In genomic region chr17:35728551-35728950, GRCh38 we compare ENCODE assay signal across 25 cellular contexts. TPM values are rescaled to one million over a fixed set of nuclear protein-coding genes. Genes with fewer than 3 reads are reported as not detected.
DNase-seq lines count a peak whose midpoint lies in the region; FAIRE-seq and TF ChIP-seq lines count a peak whose summit lies in the region.
"Had no signal": no experiment of that assay in that cellular context is flagged by ENCODE, and none has a peak within 500 bp of the region (broad histone marks: within the 10 kb centered on the region; RNA-seq: fewer than 3 reads in every experiment).

No MANE protein-coding gene starts in this region.

- peaks cover 2% of the 10 kb centered on the region for H3K27me3 Mint-ChIP-seq in astrocyte (ENCODE audit: low read depth, unreplicated experiment)
- H3K27me3 Mint-ChIP-seq in endodermal cell (ENCODE audit: insufficient read depth) = peaks cover 11% of the 10 kb centered on the region
- H3K27me3 Mint-ChIP-seq: CD4-positive, alpha-beta memory T cell had no signal

- no peak for FAIRE-seq in astrocyte (lab: Jason Lieb, UNC)
- FAIRE-seq: GM12891, GM18507, H54 had no signal

- H4K20me1 ChIP-seq in astrocyte (ENCODE audit: insufficient read depth, low read length) (peaks cover 36% of the 10 kb centered on the region), neural cell (ENCODE audit: insufficient read depth) (no peaks in the 10 kb centered on the region)

- no peak for TF ChIP-seq EP300 in neural cell (conservative IDR thresholded peaks at IDR 0.05; ENCODE audit: poor library complexity, severe bottlenecking)

- H3K27me3 ChIP-seq in astrocyte (ENCODE audit: insufficient read depth, low read length) = no peaks in the 10 kb centered on the region
- no peaks in the 10 kb centered on the region for H3K27me3 ChIP-seq in endodermal cell (ENCODE audit: control insufficient read depth, insufficient read depth, low read length, poor library complexity, severe bottlenecking)
- H3K27me3 ChIP-seq in neural cell (ENCODE audit: insufficient read depth, low read depth, low read length) = no peaks in the 10 kb centered on the region
- H3K27me3 ChIP-seq in ascending aorta = no peaks in the 10 kb centered on the region

- H3K4me2 ChIP-seq in astrocyte (ENCODE audit: low read length) (no peak overlapping the region), neural cell (ENCODE audit: low read length) (no peak overlapping the region)

- no peaks in the 10 kb centered on the region for H3F3A ChIP-seq in neural cell (ENCODE audit: insufficient read depth, low read length, poor library complexity, severe bottlenecking)

- H3K4me3 Mint-ChIP-seq in astrocyte (ENCODE audit: unreplicated experiment) (peak overlapping the region; percentile 34), endodermal cell (peak overlapping the region; percentile 29)
- H3K4me3 Mint-ChIP-seq: CD4-positive, alpha-beta memory T cell; HFFc6 had no signal

- H3K4me1 ChIP-seq in astrocyte (ENCODE audit: insufficient read depth, low read length) = peaks cover 32% of the 10 kb centered on the region
- H3K4me1 ChIP-seq in endodermal cell (ENCODE audit: control insufficient read depth, insufficient read depth, low read length) = peaks cover 34% of the 10 kb centered on the region
- peaks cover 0 to 14% of the 10 kb centered on the region in 2 donors for H3K4me1 ChIP-seq in ascending aorta

- H3K4me1 Mint-ChIP-seq in astrocyte (ENCODE audit: low read depth, unreplicated experiment) (peaks cover 41% of the 10 kb centered on the region), endodermal cell (peaks cover 57% of the 10 kb centered on the region)

- TF ChIP-seq CTCF in astrocyte (IDR thresholded peaks at IDR 0.05; ENCODE audit: insufficient read depth, low read depth, low read length) (no peak), endodermal cell (conservative IDR thresholded peaks at IDR 0.05) (no peak), neural cell (IDR thresholded peaks at IDR 0.05; ENCODE audit: poor library complexity, severe bottlenecking) (no peak), ascending aorta (IDR thresholded peaks at IDR 0.05) (no peak)

- no peaks in the 10 kb centered on the region for H3K9me3 Mint-ChIP-seq in astrocyte (ENCODE audit: unreplicated experiment)
- no peaks in the 10 kb centered on the region for H3K9me3 Mint-ChIP-seq in endodermal cell
- H3K9me3 Mint-ChIP-seq: CD4-positive, alpha-beta memory T cell; HFFc6 had no signal

- H3K9ac ChIP-seq in astrocyte (ENCODE audit: low read length) (no peak overlapping the region), endodermal cell (ENCODE audit: extremely low read depth, low read length, poor library complexity, severe bottlenecking) (no peak overlapping the region), neural cell (ENCODE audit: low read length) (no peak overlapping the region)

- DNase-seq in astrocyte (ENCODE audit: low read depth) (no peak), endodermal cell (peak; percentile 57), islet precursor cell (peak; percentile 52), NCI-H1694 (lab: John Stamatoyannopoulos, UW) (no peak), ascending aorta (ENCODE audit: low spot score in 2 of 2) (no peak), NCI-H446 treated with DMSO at 0.1 percent for 48 hours (lab: John Stamatoyannopoulos, UW) (no peak)
- DNase-seq: C1 segment of cervical spinal cord; Calu3; CD4-positive, alpha-beta memory T cell; COR-L47; DMS53; DMS79 treated with DMSO at 0.1 percent for 48 hours; GF-D8; GOT3; HFFc6 had no signal

- no peaks in the 10 kb centered on the region for H3K9me2 ChIP-seq in neural cell (ENCODE audit: insufficient read depth, low read length)

- H3K27ac Mint-ChIP-seq in astrocyte (ENCODE audit: unreplicated experiment) (peak overlapping the region; percentile 53), endodermal cell (peak overlapping the region; percentile 32)

- H2AFZ ChIP-seq in astrocyte (ENCODE audit: low read depth, low read length) = no peak overlapping the region
- H2AFZ ChIP-seq in neural cell (ENCODE audit: low read depth, low read length) = no peak overlapping the region

- intact Hi-C loops in ascending aorta (cut with DNase I) = no loop called here

- H3K36me3 Mint-ChIP-seq in astrocyte (ENCODE audit: low read depth, unreplicated experiment) (peaks cover 14% of the 10 kb centered on the region), endodermal cell (ENCODE audit: low read depth) (peaks cover 23% of the 10 kb centered on the region)

- H3K9me3 ChIP-seq in astrocyte (ENCODE audit: insufficient read depth, low read depth, low read length) (no peaks in the 10 kb centered on the region), endodermal cell (ENCODE audit: control insufficient read depth, low read length) (no peaks in the 10 kb centered on the region), neural cell (ENCODE audit: low read length) (no peaks in the 10 kb centered on the region), ascending aorta (no peaks in the 10 kb centered on the region)
- H3K9me3 ChIP-seq: HAP-1 had no signal

- no peak overlapping the region for H3K27ac ChIP-seq in astrocyte (ENCODE audit: low read depth, low read length)
- H3K27ac ChIP-seq in endodermal cell (ENCODE audit: low read depth, low read length) = no peak overlapping the region
- H3K27ac ChIP-seq in neural cell (ENCODE audit: low read length) = no peak overlapping the region
- no peak overlapping the region for H3K27ac ChIP-seq in ascending aorta

- H3K36me3 ChIP-seq in astrocyte (ENCODE audit: insufficient read depth, low read length) = peaks cover 29% of the 10 kb centered on the region
- peaks cover 40% of the 10 kb centered on the region for H3K36me3 ChIP-seq in endodermal cell (ENCODE audit: control insufficient read depth, insufficient read depth, low read length)
- H3K36me3 ChIP-seq in neural cell (ENCODE audit: insufficient read depth, low read length) = no peaks in the 10 kb centered on the region
- H3K36me3 ChIP-seq in ascending aorta = peaks cover 16 to 25% of the 10 kb centered on the region in 2 donors

- H3K4me3 ChIP-seq in astrocyte (ENCODE audit: insufficient read depth, low read depth, low read length) (no peak overlapping the region), endodermal cell (ENCODE audit: low read length) (no peak overlapping the region), neural cell (ENCODE audit: low read length) (no peak overlapping the region), ascending aorta (no peak overlapping the region)
- H3K4me3 ChIP-seq: HAP-1 had no signal

- TF ChIP-seq RAD21 in neural cell (conservative IDR thresholded peaks at IDR 0.05) = no peak

- WGBS in endodermal cell (ENCODE audit: insufficient coverage in 1 of 2, insufficient read length in 1 of 2), 2 experiments = 88 to 100% methylated on average over 2 to 3 of the region's 3 CpGs

- H3K79me2 ChIP-seq in astrocyte (ENCODE audit: insufficient read depth, low read length) (no peaks in the 10 kb centered on the region), neural cell (replicated peaks; ENCODE audit: insufficient read depth, low read length) (no peaks in the 10 kb centered on the region)

TF ChIP-seq in neural cell, 6 proteins besides CTCF, POLR2A, EP300 and RAD21:
- TF ChIP-seq EZH2 (IDR thresholded peaks at IDR 0.05; ENCODE audit: borderline replicate concordance, insufficient read depth, low read length, poor library complexity, severe bottlenecking) = no peak
- TF ChIP-seq POLR2AphosphoS5 (IDR thresholded peaks at IDR 0.05) = peak; percentile 8

RNA-seq across cellular contexts. Expression of gene RASL10B, which starts 2.9 kb away (rescaled TPM):
- total RNA-seq in astrocyte = 19.1 and 21.7 TPM in 2 replicates
- total RNA-seq in endodermal cell = 10 to 100 TPM; 28.6 to 31.9 TPM
- 15.8 TPM for polyA plus RNA-seq in endodermal cell (2013, experiment 1 of 2)
- polyA plus RNA-seq in endodermal cell (2013, experiment 2 of 2) = 16.5 TPM
- 10.7 and 11.3 TPM in 2 replicates for polyA plus RNA-seq in neural cell
- polyA minus RNA-seq in neural cell = 16.0 and 16.8 TPM in 2 replicates
- 9.9 TPM for total RNA-seq in ascending aorta

RNA-seq across cellular contexts. Expression of gene GAS2L2, which starts 24.5 kb away (rescaled TPM):
- 0.07 TPM in 1 of 2 replicates, not detected in the other for total RNA-seq in astrocyte
- total RNA-seq in endodermal cell = under 1 TPM in 1 of 2 donors, not detected in 1; 0.09 TPM
- 0.11 TPM for polyA plus RNA-seq in endodermal cell (2013, experiment 1 of 2)
- polyA plus RNA-seq in endodermal cell (2013, experiment 2 of 2) = 0.12 TPM
- 0.38 and 1.2 TPM in 2 replicates for polyA plus RNA-seq in neural cell
- polyA minus RNA-seq in neural cell = 0.73 and 0.81 TPM in 2 replicates
- not detected for total RNA-seq in ascending aorta
- total RNA-seq: A172, A673, Calu3, Daoy, G401, HFFc6 had no signal
- polyA plus RNA-seq: BJ had no signal

RNA-seq across cellular contexts. Expression of gene C17orf50, which starts 32.1 kb away (rescaled TPM):
- total RNA-seq in astrocyte (not detected in 2 replicates), endodermal cell (not detected), ascending aorta (not detected)
- polyA plus RNA-seq in endodermal cell (2013, experiment 1 of 2) = not detected
- not detected for polyA plus RNA-seq in endodermal cell (2013, experiment 2 of 2)
- polyA plus RNA-seq in neural cell = not detected in 2 replicates
- 0.73 and 1.4 TPM in 2 replicates for polyA minus RNA-seq in neural cell
- total RNA-seq: A172; A673; Calu3; CD4-positive, alpha-beta memory T cell; Daoy; G401; HFFc6 had no signal
- polyA plus RNA-seq: BJ; CD4-positive, alpha-beta memory T cell had no signal

Comparison
In these comparisons a context has a peak if more than half of its experiments do, and no peak if none do; other contexts are left out.
1. DNase-seq: peak in endodermal cell (single experiment) and islet precursor cell (single experiment); none in astrocyte (single experiment), NCI-H1694 (single experiment), ascending aorta (0 of 2) and NCI-H446 treated with DMSO at 0.1 percent for 48 hours (single experiment).